In genomic region chr3:70977712-70978111, GRCh38 we compare ENCODE assay signal across 18 cellular contexts.
"Had no signal": no experiment of that assay in that cellular context is flagged by ENCODE, and none has a peak within 500 bp of the region (broad histone marks: within the 10 kb centered on the region; RNA-seq: fewer than 3 reads in every experiment).

No MANE protein-coding gene starts in this region.

- DNase-seq: activated CD4-positive, alpha-beta T cell treated with anti-CD3 and anti-CD28 coated beads, Interleukin-2, amount 50 U/mL, for 48 hours; activated CD8-positive, alpha-beta memory T cell treated with anti-CD3 and anti-CD28 coated beads, Interleukin-2, amount 50 U/mL, for 48 hours; cortex of kidney; heart right ventricle; islet precursor cell; left cardiac atrium; naive B cell; stimulated activated CD4-positive, alpha-beta T cell treated with anti-CD3 and anti-CD28 coated beads, Interleukin-4, amount 100 ng/mL, for 24 hours; substantia nigra; T1000; tibial artery had no signal

- H3K36me3 ChIP-seq: breast epithelium had no signal

- H3K27me3 Mint-ChIP-seq: naive B cell; stimulated activated naive CD8-positive, alpha-beta T cell treated with anti-CD3 and anti-CD28 coated beads, Interleukin-15, Interleukin-2, amounts not matched to agents 100 ng/mL and 50 ng/mL, for 24 hours had no signal

- H3K4me3 Mint-ChIP-seq: activated T-helper 1 cell treated with anti-CD3 and anti-CD28 coated beads, Interleukin-12 subunit alpha, Interleukin-12 subunit beta, Interleukin-2, Interleukin-4 antibody, amounts not matched to agents 30 ng/mL and 10 ng/mL and 1 ng/mL, durations not matched to agents 14 hours and 24 hours and 36 hours; naive B cell; stimulated activated naive CD8-positive, alpha-beta T cell treated with anti-CD3 and anti-CD28 coated beads, Interleukin-15, Interleukin-2, amounts not matched to agents 100 ng/mL and 50 ng/mL, for 24 hours; T-helper 1 cell treated with Interleukin-12 subunit alpha and Interleukin-12 subunit beta and Interleukin-4 antibody, amounts not matched to agents 30 μg/mL and 1 μg/mL, for 36 hours; WTC11 had no signal

- H3K27ac ChIP-seq: breast epithelium, epithelial cell of prostate, heart right ventricle, prostate gland, tibial artery had no signal

- H3K4me3 ChIP-seq: breast epithelium, heart right ventricle, prostate gland, tibial artery had no signal

- H3K27ac Mint-ChIP-seq: activated T-helper 1 cell treated with anti-CD3 and anti-CD28 coated beads, Interleukin-12 subunit alpha, Interleukin-12 subunit beta, Interleukin-2, Interleukin-4 antibody, amounts not matched to agents 30 ng/mL and 10 ng/mL and 1 ng/mL, durations not matched to agents 14 hours and 24 hours and 36 hours; stimulated activated naive CD8-positive, alpha-beta T cell treated with anti-CD3 and anti-CD28 coated beads, Interleukin-15, Interleukin-2, amounts not matched to agents 100 ng/mL and 50 ng/mL, for 24 hours; T-helper 1 cell treated with Interleukin-12 subunit alpha and Interleukin-12 subunit beta and Interleukin-4 antibody, amounts not matched to agents 30 μg/mL and 1 μg/mL, for 36 hours; WTC11 had no signal

- H3K27me3 ChIP-seq: breast epithelium, heart right ventricle, tibial artery had no signal

- ATAC-seq: heart right ventricle, left cardiac atrium, WTC11 had no signal

- H3K9me3 Mint-ChIP-seq: naive B cell; stimulated activated naive CD8-positive, alpha-beta T cell treated with anti-CD3 and anti-CD28 coated beads, Interleukin-15, Interleukin-2, amounts not matched to agents 100 ng/mL and 50 ng/mL, for 24 hours; WTC11 had no signal

- H3K9me3 ChIP-seq: breast epithelium, heart right ventricle, prostate gland, tibial artery had no signal
